Comparison of ENCODE assay signal across 11 cellular contexts in the genomic region with DNA sequence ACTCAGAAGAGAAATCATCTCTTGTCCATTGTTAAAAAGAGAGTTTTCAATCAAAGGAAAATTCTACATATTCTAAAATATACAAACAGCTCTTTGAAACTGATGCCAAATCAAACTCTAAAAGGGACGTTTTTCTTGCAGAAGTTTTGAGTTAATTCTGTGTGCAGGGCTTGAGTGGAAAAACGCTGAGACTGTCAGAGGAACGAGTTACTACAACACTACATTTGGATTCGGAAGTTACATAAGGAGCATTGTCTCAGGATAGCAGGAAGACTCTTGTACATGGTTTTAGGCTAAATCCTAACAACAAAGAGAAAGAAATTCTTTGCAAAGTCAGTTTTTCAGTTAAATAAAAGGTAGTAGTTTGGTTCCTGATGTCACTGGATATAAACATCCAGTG.
DNase-seq lines count a peak whose midpoint lies in the region; ATAC-seq and TF ChIP-seq lines count a peak whose summit lies in the region.
"Had no signal": no experiment of that assay in that cellular context is flagged by ENCODE, and none has a peak within 500 bp of the region (broad histone marks: within the 10 kb centered on the region; RNA-seq: fewer than 3 reads in every experiment).

No MANE protein-coding gene starts in this region.

- H3K36me3 ChIP-seq in muscle layer of duodenum (ENCODE audit: control insufficient read depth in 1 of 2, insufficient read depth in 2 of 2, low read length in 2 of 2) (no peaks in the 10 kb centered on the region), thoracic aorta (no peaks in the 10 kb centered on the region)

- H3K4me3 ChIP-seq in dorsolateral prefrontal cortex: peak overlapping the region in 53 of 59 donors; percentile 0 to 59 (median 31)
- peak overlapping the region; percentile 22 to 41 for H3K4me3 ChIP-seq in muscle layer of duodenum (ENCODE audit: low read depth in 1 of 2, low read length in 2 of 2)
- H3K4me3 ChIP-seq in thoracic aorta: peak overlapping the region; percentile 18

- H3K27me3 Mint-ChIP-seq in T-helper 17 cell: no peaks in the 10 kb centered on the region
- H3K27me3 Mint-ChIP-seq: activated CD4-positive, alpha-beta T cell treated with anti-CD3 and anti-CD28 coated beads, Interleukin-2, amount 10 ng/mL, durations not matched to agents 24 days and 14 days had no signal

- no peak for DNase-seq in T-helper 17 cell
- DNase-seq in dorsolateral prefrontal cortex: no peak
- DNase-seq in thoracic aorta (ENCODE audit: low spot score): no peak
- DNase-seq in HUDEP-2 (lab: John Stamatoyannopoulos, UW; ENCODE audit: unreplicated experiment in 76 of 76): no peak
- DNase-seq: activated CD4-positive, alpha-beta T cell treated with anti-CD3 and anti-CD28 coated beads, Interleukin-2, amount 10 ng/mL, durations not matched to agents 24 days and 14 days; NCI-H1048; NCI-H345 had no signal

- peaks cover 36% of the 10 kb centered on the region for H3K4me1 Mint-ChIP-seq in T-helper 17 cell

- no peak for ATAC-seq in T-helper 17 cell
- ATAC-seq in thoracic aorta (ENCODE audit: insufficient number of reproducible peaks, low FRiP score, low read depth): no peak
- no peak for ATAC-seq in HG02938 (IDR thresholded peaks at IDR 0.05; ENCODE audit: unreplicated experiment)
- no peak for ATAC-seq in HG03196 (IDR thresholded peaks at IDR 0.05; ENCODE audit: unreplicated experiment)
- ATAC-seq in HG03139 (IDR thresholded peaks at IDR 0.05; ENCODE audit: unreplicated experiment): no peak

- peaks cover 0 to 4% of the 10 kb centered on the region in 2 donors for H3K4me1 ChIP-seq in muscle layer of duodenum (ENCODE audit: control insufficient read depth in 1 of 2, insufficient read depth in 2 of 2, low read length in 2 of 2)
- no peaks in the 10 kb centered on the region for H3K4me1 ChIP-seq in thoracic aorta (ENCODE audit: control insufficient read depth in 1 of 2, low read depth in 2 of 2)

- no peak overlapping the region for H3K4me3 Mint-ChIP-seq in T-helper 17 cell
- H3K4me3 Mint-ChIP-seq: activated CD4-positive, alpha-beta T cell treated with anti-CD3 and anti-CD28 coated beads, Interleukin-2, amount 10 ng/mL, durations not matched to agents 24 days and 14 days had no signal

- intact Hi-C loops in dorsolateral prefrontal cortex (cut with DNase I): no loop called here

- no peaks in the 10 kb centered on the region for H3K9me3 ChIP-seq in T-helper 17 cell (ENCODE audit: control insufficient read depth, low read length, poor library complexity, severe bottlenecking)
- H3K9me3 ChIP-seq in muscle layer of duodenum (ENCODE audit: control insufficient read depth in 1 of 2, low read length in 2 of 2): no peaks in the 10 kb centered on the region
- no peaks in the 10 kb centered on the region for H3K9me3 ChIP-seq in thoracic aorta

- no peak for TF ChIP-seq CTCF in dorsolateral prefrontal cortex (IDR thresholded peaks at IDR 0.05 in 54 of 56, conservative IDR thresholded peaks at IDR 0.05 in 2 of 56; ENCODE audit: low read depth in 1 of 56, partially characterized antibody in 56 of 56)
- TF ChIP-seq CTCF in thoracic aorta (IDR thresholded peaks at IDR 0.05): no peak

- H3K27me3 ChIP-seq in dorsolateral prefrontal cortex: peaks cover 0 to 6% (median 0%) of the 10 kb centered on the region in 45 donors
- no peaks in the 10 kb centered on the region for H3K27me3 ChIP-seq in muscle layer of duodenum (ENCODE audit: low read depth, low read length)
- H3K27me3 ChIP-seq in thoracic aorta (replicated peaks; ENCODE audit: insufficient read depth): no peaks in the 10 kb centered on the region

- peak overlapping the region in 21 of 59 donors; percentile 4 to 75 (median 24) for H3K27ac ChIP-seq in dorsolateral prefrontal cortex
- H3K27ac ChIP-seq in muscle layer of duodenum (ENCODE audit: low read length): no peak overlapping the region
- no peak overlapping the region for H3K27ac ChIP-seq in thoracic aorta

- peak overlapping the region; percentile 57 for H3K27ac Mint-ChIP-seq in T-helper 17 cell
- H3K27ac Mint-ChIP-seq: activated CD4-positive, alpha-beta T cell treated with anti-CD3 and anti-CD28 coated beads, Interleukin-2, amount 10 ng/mL, durations not matched to agents 24 days and 14 days had no signal

- peaks cover 11% of the 10 kb centered on the region for H3K36me3 Mint-ChIP-seq in T-helper 17 cell (ENCODE audit: low read depth)
